ENCODE assay signal across 14 cellular contexts in the genomic region with DNA sequence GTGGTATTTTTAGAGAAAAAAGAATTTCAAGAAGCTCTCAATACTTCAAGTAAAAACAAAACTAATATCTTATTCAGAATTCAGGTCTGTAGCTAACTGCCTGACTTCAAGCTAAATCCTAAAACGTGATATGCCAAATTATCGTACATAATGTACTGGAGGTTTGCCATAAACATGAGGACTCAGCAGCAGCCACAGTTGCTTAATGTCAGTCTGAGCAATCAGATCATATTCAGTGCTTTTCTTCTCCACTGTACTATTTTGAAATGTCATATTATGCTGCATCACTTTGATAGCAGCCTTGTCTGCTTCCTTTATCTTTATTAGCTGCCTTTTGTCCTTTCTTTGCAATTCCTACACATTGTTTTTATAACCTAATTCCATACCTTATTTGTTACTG.
"Had no signal": no experiment of that assay in that cellular context is flagged by ENCODE, and none has a peak within 500 bp of the region (broad histone marks: within the 10 kb centered on the region; RNA-seq: fewer than 3 reads in every experiment).

No MANE protein-coding gene starts in this region.

- ATAC-seq: activated CD4-positive, CD25-positive, alpha-beta regulatory T cell treated with anti-CD3 and anti-CD28 coated beads, Interleukin-2, amount 50 U/mL, for 24 hours; activated naive CD8-positive, alpha-beta T cell treated with anti-CD3 and anti-CD28 coated beads, Interleukin-2, amount 50 U/mL, for 24 hours; mucosa of descending colon; naive thymus-derived CD4-positive, alpha-beta T cell; pancreas; stimulated activated memory B cell treated with anti-CD40 and anti-IgM and Interleukin-4, amounts not matched to agents 10 μg/mL and 1 μg/mL and 100 μg/mL, for 72 hours had no signal

- H3K4me1 ChIP-seq: ascending aorta, left ventricle myocardium inferior, pancreas, tibial artery had no signal

- H3K4me3 ChIP-seq: ascending aorta, left ventricle myocardium inferior, mucosa of descending colon, pancreas, tibial artery had no signal

- H3K27me3 ChIP-seq: ascending aorta, pancreas, tibial artery had no signal

- H3K9me3 ChIP-seq: ascending aorta, mucosa of descending colon, pancreas, tibial artery had no signal

- H3K36me3 ChIP-seq: ascending aorta, left ventricle myocardium inferior, pancreas, tibial artery had no signal

- H3K27ac ChIP-seq: ascending aorta, left ventricle myocardium inferior, pancreas, tibial artery had no signal

- DNase-seq: activated naive CD4-positive, alpha-beta T cell; activated naive CD8-positive, alpha-beta T cell treated with anti-CD3 and anti-CD28 coated beads, Interleukin-2, amount 50 U/mL, for 24 hours; activated T-cell treated with anti-CD3 and anti-CD28 coated beads for 4 hours; hippocampal formation; left ventricle myocardium inferior; mucosa of descending colon; naive thymus-derived CD4-positive, alpha-beta T cell; pancreas; stimulated activated CD4-positive, alpha-beta T cell treated with anti-CD3 and anti-CD28 coated beads, Interleukin-2, amount 100 ng/mL, for 48 hours; T-helper 9 cell; tibial artery had no signal
